Comparison of ENCODE assay signal across 12 cellular contexts in the genomic region with DNA sequence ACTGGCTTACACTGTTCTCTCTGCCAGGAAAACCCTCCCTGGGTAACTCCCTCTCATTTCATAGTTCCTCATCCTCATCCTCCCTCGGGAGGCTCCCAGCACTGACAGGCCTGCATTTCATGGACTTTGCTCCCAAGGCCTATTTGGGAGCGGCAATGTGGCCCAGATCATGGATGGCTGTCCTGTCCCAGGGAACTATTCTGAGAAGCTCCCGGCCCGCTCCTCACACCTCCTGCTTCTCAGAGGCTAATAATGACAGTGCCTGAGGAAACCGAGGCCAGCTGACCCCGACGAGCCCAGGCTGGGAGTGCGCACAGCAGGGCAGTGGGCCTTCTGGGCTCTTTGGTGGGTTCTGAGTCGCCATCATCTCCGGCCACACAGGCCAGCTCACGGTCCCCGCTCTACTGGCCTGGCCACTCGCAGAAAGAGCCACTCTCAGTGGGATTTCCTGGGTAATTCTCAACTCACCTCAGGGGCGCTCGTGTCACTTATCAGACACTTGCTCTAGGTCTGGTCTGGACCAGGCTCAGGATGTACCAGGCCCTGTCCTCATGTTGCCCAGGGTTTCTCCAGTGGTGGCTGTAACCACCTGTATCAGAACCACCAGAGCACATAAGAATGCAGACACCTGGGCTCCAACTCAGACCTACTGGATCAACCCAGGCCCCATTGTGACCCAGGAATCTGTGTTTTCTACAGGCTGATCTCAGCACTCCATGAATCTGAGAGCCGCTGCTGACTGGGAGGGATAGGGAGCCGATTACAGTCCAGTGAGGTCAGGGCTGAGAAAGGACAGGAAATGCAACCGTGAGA. TPM values are rescaled to one million over a fixed set of nuclear protein-coding genes. Genes with fewer than 3 reads are reported as not detected.
DNase-seq lines count a peak whose midpoint lies in the region; ATAC-seq and TF ChIP-seq lines count a peak whose summit lies in the region.
"Had no signal": no experiment of that assay in that cellular context is flagged by ENCODE, and none has a peak within 500 bp of the region (broad histone marks: within the 10 kb centered on the region; RNA-seq: fewer than 3 reads in every experiment).

No MANE protein-coding gene starts in this region.

- no peaks in the 10 kb centered on the region for H3K9me2 ChIP-seq in GM23338 (ENCODE audit: insufficient read depth)
- no peaks in the 10 kb centered on the region for H3K9me2 ChIP-seq in SK-N-SH

- H3F3A ChIP-seq in GM23338 (replicated peaks; ENCODE audit: low read depth) (0 out of 2 replicates have a peak, but pooled peaks cover 4% of the 10 kb centered on the region), SK-N-SH (replicated peaks; ENCODE audit: insufficient read depth) (no peaks in the 10 kb centered on the region)

- CTCF ChIA-PET in SK-N-SH (lab: Yijun Ruan, JAX): interaction anchor here (1.0 kb wide), 1 partner anchor 12 kb away, joined by 3 read pairs; no protein-coding TSS in a partner anchor

- peaks cover 34% of the 10 kb centered on the region for H3K79me2 ChIP-seq in GM23338 (replicated peaks; ENCODE audit: insufficient read depth)
- H3K79me2 ChIP-seq in SK-N-SH (ENCODE audit: insufficient read depth): peaks cover 18% of the 10 kb centered on the region

- H3K36me3 ChIP-seq in BLaER1 (peaks cover 16% of the 10 kb centered on the region; the same call in 1 of the 2 replicates), GM23338 (ENCODE audit: insufficient read depth) (no peaks in the 10 kb centered on the region), mucosa of rectum (ENCODE audit: control insufficient read depth in 2 of 2, insufficient read depth in 2 of 2, low read length in 2 of 2) (no peaks in the 10 kb centered on the region), SK-N-SH (replicated peaks in 1 of 2; ENCODE audit: control insufficient read depth in 1 of 2, insufficient read depth in 2 of 2, low read length in 1 of 2) (no peaks in the 10 kb centered on the region), H7 (replicated peaks; ENCODE audit: control insufficient read depth, insufficient read depth, low read length) (no peaks in the 10 kb centered on the region)
- H3K36me3 ChIP-seq: SJCRH30 had no signal

- H4K20me1 ChIP-seq in BLaER1: peaks cover 25% of the 10 kb centered on the region
- H4K20me1 ChIP-seq in GM23338 (replicated peaks; ENCODE audit: insufficient read depth): no peaks in the 10 kb centered on the region; the same call in 1 of the 2 replicates
- no peaks in the 10 kb centered on the region for H4K20me1 ChIP-seq in SK-N-SH (ENCODE audit: insufficient read depth)

- DNase-seq in GM23338 (ENCODE audit: low spot score) (peak; percentile 27), SK-N-SH (no peak), superior temporal gyrus (ENCODE audit: extremely low spot score) (no peak), H7 (no peak)
- DNase-seq in activated naive CD4-positive, alpha-beta T cell treated with anti-CD3 and anti-CD28 coated beads, Interleukin-2, amount 50 U/mL, for 72 hours (ENCODE audit: low spot score in 2 of 2): no peak
- no peak for DNase-seq in stimulated activated CD4-positive, alpha-beta T cell treated with anti-CD3 and anti-CD28 coated beads, Interleukin-4, amount 100 ng/mL, for 1 hour
- DNase-seq: NCI-H2081 treated with DMSO at 0.1 percent for 48 hours; SJCRH30; stimulated activated CD4-positive, alpha-beta T cell treated with anti-CD3 and anti-CD28 coated beads, Interleukin-4, amount 100 ng/mL, for 24 hours had no signal

- H3K9ac ChIP-seq in BLaER1: 0 out of 2 replicates have a peak overlapping the region, but pooled peaks have one; percentile 26
- H3K9ac ChIP-seq in mucosa of rectum (ENCODE audit: low read depth in 1 of 2, low read length in 2 of 2): peak overlapping the region; percentile 32 to 60
- H3K9ac ChIP-seq in SK-N-SH: no peak overlapping the region

- no peak for ATAC-seq in GM23338
- ATAC-seq in activated naive CD4-positive, alpha-beta T cell treated with anti-CD3 and anti-CD28 coated beads, Interleukin-2, amount 50 U/mL, for 72 hours: no peak

- POLR2A ChIA-PET in SK-N-SH (lab: Yijun Ruan, JAX): no interaction called here

- TF ChIP-seq EP300 in SK-N-SH (IDR thresholded peaks at IDR 0.05; ENCODE audit: borderline replicate concordance in 1 of 2, low read depth in 1 of 2, low read length in 1 of 2): no peak

- no peak for TF ChIP-seq CTCF in GM23338 (conservative IDR thresholded peaks at IDR 0.05; ENCODE audit: low read depth in 2 of 2)
- no peak for TF ChIP-seq CTCF in SK-N-SH (IDR thresholded peaks at IDR 0.05)

- H2AFZ ChIP-seq in GM23338: no peak overlapping the region
- H2AFZ ChIP-seq in SK-N-SH (ENCODE audit: low read depth): no peak overlapping the region

- H3K27me3 ChIP-seq in BLaER1 (no peaks in the 10 kb centered on the region), GM23338 (ENCODE audit: insufficient read depth) (no peaks in the 10 kb centered on the region), mucosa of rectum (ENCODE audit: control insufficient read depth in 2 of 2, insufficient read depth in 2 of 2, low read length in 2 of 2) (no peaks in the 10 kb centered on the region), SK-N-SH (ENCODE audit: insufficient read depth) (no peaks in the 10 kb centered on the region), H7 (ENCODE audit: control insufficient read depth, insufficient read depth, low read length) (no peaks in the 10 kb centered on the region)
- H3K27me3 ChIP-seq: SJCRH30 had no signal

- H3K4me1 ChIP-seq in BLaER1 (peaks cover 41% of the 10 kb centered on the region), GM23338 (ENCODE audit: insufficient read depth) (peaks cover 5% of the 10 kb centered on the region; the same call in 1 of the 2 replicates), mucosa of rectum (ENCODE audit: control insufficient read depth in 2 of 2, insufficient read depth in 2 of 2, low read length in 2 of 2) (peaks cover 51 to 60% of the 10 kb centered on the region in 2 donors), SK-N-SH (ENCODE audit: control insufficient read depth in 1 of 2, insufficient read depth in 2 of 2, low read depth in 1 of 2, low read length in 1 of 2) (peaks cover 9 to 21% of the 10 kb centered on the region in 2 experiments; a peak in 2 of 4 replicates)

- H3K4me3 ChIP-seq in BLaER1 (no peak overlapping the region), GM23338 (no peak overlapping the region), mucosa of rectum (ENCODE audit: low read length in 2 of 2) (peak overlapping the region; percentile 28 to 34), SK-N-SH (ENCODE audit: low read depth in 2 of 2, low read length in 1 of 2) (no peak overlapping the region), H7 (ENCODE audit: insufficient read depth, low read depth, low read length) (no peak overlapping the region)
- H3K4me3 ChIP-seq: SJCRH30 had no signal

- H3K4me2 ChIP-seq in BLaER1: peak overlapping the region; percentile 30
- H3K4me2 ChIP-seq in GM23338: peak overlapping the region; percentile 27; the same call in 1 of the 2 replicates
- no peak overlapping the region for H3K4me2 ChIP-seq in SK-N-SH

- peaks cover 3% of the 10 kb centered on the region for H3K4me1 Mint-ChIP-seq in GM23338

- H3K36me3 Mint-ChIP-seq in GM23338 (ENCODE audit: low read depth): no peaks in the 10 kb centered on the region; the same call in 2 of the 3 replicates
- H3K36me3 Mint-ChIP-seq in activated naive CD4-positive, alpha-beta T cell treated with anti-CD3 and anti-CD28 coated beads, Interleukin-2, amount 50 U/mL, for 72 hours: no peaks in the 10 kb centered on the region

- H3K4me3 Mint-ChIP-seq in GM23338: peak overlapping the region; percentile 99

- no peak overlapping the region for H3K27ac ChIP-seq in BLaER1
- H3K27ac ChIP-seq in GM23338 (ENCODE audit: low read depth): no peak overlapping the region
- H3K27ac ChIP-seq in mucosa of rectum (ENCODE audit: low read depth in 2 of 2, low read length in 2 of 2): peak overlapping the region; percentile 84 to 92
- no peak overlapping the region for H3K27ac ChIP-seq in SK-N-SH (ENCODE audit: low read depth in 2 of 2, low read length in 1 of 2)
- H3K27ac ChIP-seq: SJCRH30 had no signal

- H3K27ac Mint-ChIP-seq in GM23338: peak overlapping the region; percentile 64; the same call in 1 of the 2 replicates
- peak overlapping the region; percentile 65 for H3K27ac Mint-ChIP-seq in activated naive CD4-positive, alpha-beta T cell treated with anti-CD3 and anti-CD28 coated beads, Interleukin-2, amount 50 U/mL, for 72 hours
- H3K27ac Mint-ChIP-seq: dendritic cell treated with granulocyte-macrophage colony-stimulating factor and Interleukin-4, amounts not matched to agents 40 ng/mL and 50 ng/mL, for 4 days had no signal

- H3K9me3 Mint-ChIP-seq in GM23338: no peaks in the 10 kb centered on the region
- no peaks in the 10 kb centered on the region for H3K9me3 Mint-ChIP-seq in activated naive CD4-positive, alpha-beta T cell treated with anti-CD3 and anti-CD28 coated beads, Interleukin-2, amount 50 U/mL, for 72 hours
- H3K9me3 Mint-ChIP-seq: dendritic cell treated with granulocyte-macrophage colony-stimulating factor and Interleukin-4, amounts not matched to agents 40 ng/mL and 50 ng/mL, for 4 days had no signal

- no peak for TF ChIP-seq RAD21 in SK-N-SH (IDR thresholded peaks at IDR 0.05; ENCODE audit: low read length)

- peaks cover 17% of the 10 kb centered on the region for H3K27me3 Mint-ChIP-seq in GM23338 (ENCODE audit: insufficient read depth, low read depth, poor library complexity)
- H3K27me3 Mint-ChIP-seq: dendritic cell treated with granulocyte-macrophage colony-stimulating factor and Interleukin-4, amounts not matched to agents 40 ng/mL and 50 ng/mL, for 4 days had no signal

- WGBS in SK-N-SH (ENCODE audit: low lambda C conversion rate): 71% methylated on average over 13 of the region's 18 CpGs

- H3K9me3 ChIP-seq in BLaER1 (no peaks in the 10 kb centered on the region), mucosa of rectum (ENCODE audit: control insufficient read depth in 2 of 2, low read length in 2 of 2) (no peaks in the 10 kb centered on the region), SK-N-SH (no peaks in the 10 kb centered on the region)
- H3K9me3 ChIP-seq: SJCRH30 had no signal

RNA-seq across cellular contexts. Expression of gene DOLPP1, which starts 2.0 kb away (rescaled TPM):
- total RNA-seq in GM23338 (2014; rRNA removed; shearing (Covaris generic)): 30.0 and 31.9 TPM in 2 replicates
- 20.5 and 23.3 TPM in 2 replicates for polyA plus RNA-seq in GM23338 (2016; fragmentation: Nextera tagmentation; extraction: Ambion mirVana)
- total RNA-seq in activated naive CD4-positive, alpha-beta T cell treated with anti-CD3 and anti-CD28 coated beads, Interleukin-2, amount 50 U/mL, for 72 hours: 10 to 100 TPM; 11.6 to 36.1 TPM
- 19.9 and 20.4 TPM in 2 replicates for polyA plus RNA-seq in SK-N-SH (2012; rRNA removed)
- 11.7 and 17.0 TPM in 2 replicates for polyA plus RNA-seq in SK-N-SH (2012; cell fraction: cytosol; rRNA removed)
- polyA plus RNA-seq in SK-N-SH (2012; cell fraction: nucleus; rRNA removed): 20.2 and 29.0 TPM in 2 replicates
- total RNA-seq in H7 (2014; rRNA removed; shearing (Covaris generic)): 41.3 and 42.5 TPM in 2 replicates

RNA-seq across cellular contexts. Expression of gene CRAT, which starts 31.7 kb away (rescaled TPM):
- total RNA-seq in GM23338 (2014; rRNA removed; shearing (Covaris generic)): 9.9 TPM in 2 replicates
- polyA plus RNA-seq in GM23338 (2016; fragmentation: Nextera tagmentation; extraction: Ambion mirVana) (3.7 and 4.6 TPM in 2 replicates), SK-N-SH (2012; rRNA removed) (29.7 and 44.5 TPM in 2 replicates)
- total RNA-seq in activated naive CD4-positive, alpha-beta T cell treated with anti-CD3 and anti-CD28 coated beads, Interleukin-2, amount 50 U/mL, for 72 hours: 10 to 100 TPM; 14.7 to 35.6 TPM
- 20.8 and 32.9 TPM in 2 replicates for polyA plus RNA-seq in SK-N-SH (2012; cell fraction: cytosol; rRNA removed)
- polyA plus RNA-seq in SK-N-SH (2012; cell fraction: nucleus; rRNA removed): 59.3 and 67.2 TPM in 2 replicates
- 13.6 and 14.9 TPM in 2 replicates for total RNA-seq in H7 (2014; rRNA removed; shearing (Covaris generic))

RNA-seq across cellular contexts. Expression of gene PTPA, which starts 32.3 kb away (rescaled TPM):
- 110 and 122 TPM in 2 replicates for total RNA-seq in GM23338 (2014; rRNA removed; shearing (Covaris generic))
- polyA plus RNA-seq in GM23338 (2016; fragmentation: Nextera tagmentation; extraction: Ambion mirVana) (53.9 and 57.3 TPM in 2 replicates), SK-N-SH (2012; rRNA removed) (130 and 149 TPM in 2 replicates)
- 100 to 1,000 TPM in 1 of 2 donors, 10 to 100 TPM in 1; 93.1 to 109 TPM for total RNA-seq in activated naive CD4-positive, alpha-beta T cell treated with anti-CD3 and anti-CD28 coated beads, Interleukin-2, amount 50 U/mL, for 72 hours
- polyA plus RNA-seq in SK-N-SH (2012; cell fraction: cytosol; rRNA removed): 92.2 and 118 TPM in 2 replicates
- 127 and 164 TPM in 2 replicates for polyA plus RNA-seq in SK-N-SH (2012; cell fraction: nucleus; rRNA removed)
- total RNA-seq in H7 (2014; rRNA removed; shearing (Covaris generic)): 160 and 166 TPM in 2 replicates

RNA-seq across cellular contexts. Expression of gene MIGA2, which starts 42.5 kb away (rescaled TPM):
- 37.1 and 47.8 TPM in 2 replicates for total RNA-seq in GM23338 (2014; rRNA removed; shearing (Covaris generic))
- polyA plus RNA-seq in GM23338 (2016; fragmentation: Nextera tagmentation; extraction: Ambion mirVana): 15.3 and 19.3 TPM in 2 replicates
- total RNA-seq in activated naive CD4-positive, alpha-beta T cell treated with anti-CD3 and anti-CD28 coated beads, Interleukin-2, amount 50 U/mL, for 72 hours: 10 to 100 TPM; 30.4 to 79.3 TPM
- 21.2 and 26.4 TPM in 2 replicates for polyA plus RNA-seq in SK-N-SH (2012; rRNA removed)
- 6.0 and 9.9 TPM in 2 replicates for polyA plus RNA-seq in SK-N-SH (2012; cell fraction: cytosol; rRNA removed)
- 104 and 119 TPM in 2 replicates for polyA plus RNA-seq in SK-N-SH (2012; cell fraction: nucleus; rRNA removed)
- total RNA-seq in H7 (2014; rRNA removed; shearing (Covaris generic)): 26.4 and 33.8 TPM in 2 replicates

RNA-seq across cellular contexts. Expression of gene SH3GLB2, which starts 50.8 kb away (rescaled TPM):
- total RNA-seq in GM23338 (2014; rRNA removed; shearing (Covaris generic)): 64.3 and 68.0 TPM in 2 replicates
- polyA plus RNA-seq in GM23338 (2016; fragmentation: Nextera tagmentation; extraction: Ambion mirVana) (21.9 and 22.8 TPM in 2 replicates), SK-N-SH (2012; rRNA removed) (94.4 and 111 TPM in 2 replicates)
- 10 to 100 TPM; 44.1 to 59.9 TPM for total RNA-seq in activated naive CD4-positive, alpha-beta T cell treated with anti-CD3 and anti-CD28 coated beads, Interleukin-2, amount 50 U/mL, for 72 hours
- polyA plus RNA-seq in SK-N-SH (2012; cell fraction: cytosol; rRNA removed): 24.8 and 39.7 TPM in 2 replicates
- 624 and 677 TPM in 2 replicates for polyA plus RNA-seq in SK-N-SH (2012; cell fraction: nucleus; rRNA removed)
- 79.1 and 80.1 TPM in 2 replicates for total RNA-seq in H7 (2014; rRNA removed; shearing (Covaris generic))

Comparison
In these comparisons a context has a peak if more than half of its experiments do, and no peak if none do; other contexts are left out.
1. H3K27ac ChIP-seq: peak in mucosa of rectum (2 of 2); none in BLaER1 (single experiment), GM23338 (single experiment) and SK-N-SH (0 of 2).
2. H3K4me3 ChIP-seq: peak in mucosa of rectum (2 of 2); none in BLaER1 (single experiment), GM23338 (single experiment), SK-N-SH (0 of 2) and H7 (single experiment).